In the genomic region with DNA sequence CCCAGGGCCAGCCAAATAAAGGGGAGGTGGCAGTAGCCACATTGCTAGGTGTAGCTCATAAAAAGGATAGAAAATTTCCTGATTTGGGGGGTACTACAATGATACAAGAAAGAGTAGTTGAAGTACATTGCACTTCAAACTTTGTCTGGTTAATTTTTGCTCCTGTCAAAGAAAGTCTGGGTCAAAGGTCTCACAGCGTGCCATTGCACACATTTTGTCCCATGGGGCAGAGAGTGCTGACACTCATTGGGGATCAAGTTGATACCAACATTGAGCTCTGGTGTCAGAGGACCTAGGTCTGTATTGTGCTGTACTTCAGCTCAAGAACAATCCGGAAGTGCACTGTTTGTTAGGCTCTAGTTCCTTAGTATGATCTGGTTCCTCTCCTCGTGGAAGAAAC, we compare ENCODE assay signal across 8 cellular contexts.
"Had no signal": no experiment of that assay in that cellular context is flagged by ENCODE, and none has a peak within 500 bp of the region (broad histone marks: within the 10 kb centered on the region; RNA-seq: fewer than 3 reads in every experiment).

No MANE protein-coding gene starts in this region.

- H3K27ac ChIP-seq: foreskin keratinocyte had no signal

- ATAC-seq: foreskin keratinocyte had no signal

- FAIRE-seq: colon, endothelial cell of umbilical vein had no signal

- H3K36me3 ChIP-seq: ovary had no signal

- H3K27me3 ChIP-seq: foreskin keratinocyte, ovary had no signal

- H3K4me1 ChIP-seq: foreskin keratinocyte had no signal

- H3K9me3 ChIP-seq: ovary had no signal

- H3K4me3 ChIP-seq: ovary had no signal

- DNase-seq: activated CD4-positive, alpha-beta memory T cell treated with anti-CD3 and anti-CD28 coated beads, Interleukin-2, amount 10 ng/mL, durations not matched to agents 7 days and 5 days; activated CD4-positive, alpha-beta T cell treated with anti-CD3 and anti-CD28 coated beads for 1 hour; activated naive CD8-positive, alpha-beta T cell treated with anti-CD3 and anti-CD28 coated beads, Interleukin-2, amount 10 ng/mL, durations not matched to agents 7 days and 5 days; foreskin keratinocyte; stimulated activated CD4-positive, alpha-beta T cell treated with anti-CD3 and anti-CD28 coated beads, Interleukin-4, amount 100 ng/mL, for 24 hours had no signal
